ENCODE assay signal across 21 cellular contexts in the genomic region with DNA sequence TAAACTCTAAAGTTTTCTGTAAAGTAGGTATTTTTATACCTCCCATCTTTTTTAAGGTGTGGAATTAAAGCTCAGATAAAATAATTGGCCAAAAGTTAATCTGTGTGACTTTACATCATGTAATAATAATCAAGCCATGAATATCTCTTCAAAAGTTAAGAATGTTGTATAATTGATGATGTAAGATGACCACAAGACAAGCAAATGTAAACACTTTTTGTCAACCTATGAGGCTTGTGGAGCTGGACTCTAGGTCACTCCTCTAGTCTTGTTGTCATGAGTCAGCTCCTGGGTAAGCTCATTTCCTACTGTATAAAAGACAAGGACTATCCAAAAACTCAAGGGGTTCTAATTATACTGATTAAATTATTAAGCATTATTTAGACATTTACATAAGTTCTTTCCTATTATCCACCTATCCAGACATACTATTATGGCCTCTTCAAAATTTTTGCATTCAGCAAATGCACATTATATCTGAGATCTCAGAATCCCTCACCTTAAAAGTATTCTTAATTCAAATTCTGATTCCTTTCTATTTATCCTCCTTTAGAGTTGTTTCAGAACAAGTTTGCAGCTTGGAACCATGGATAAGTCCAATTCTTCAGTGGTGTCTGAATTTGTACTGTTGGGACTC. TPM values are rescaled to one million over a fixed set of nuclear protein-coding genes. Genes with fewer than 3 reads are reported as not detected.
DNase-seq lines count a peak whose midpoint lies in the region; ATAC-seq and TF ChIP-seq lines count a peak whose summit lies in the region.
"Had no signal": no experiment of that assay in that cellular context is flagged by ENCODE, and none has a peak within 500 bp of the region (broad histone marks: within the 10 kb centered on the region; RNA-seq: fewer than 3 reads in every experiment).

A gene with protein sequence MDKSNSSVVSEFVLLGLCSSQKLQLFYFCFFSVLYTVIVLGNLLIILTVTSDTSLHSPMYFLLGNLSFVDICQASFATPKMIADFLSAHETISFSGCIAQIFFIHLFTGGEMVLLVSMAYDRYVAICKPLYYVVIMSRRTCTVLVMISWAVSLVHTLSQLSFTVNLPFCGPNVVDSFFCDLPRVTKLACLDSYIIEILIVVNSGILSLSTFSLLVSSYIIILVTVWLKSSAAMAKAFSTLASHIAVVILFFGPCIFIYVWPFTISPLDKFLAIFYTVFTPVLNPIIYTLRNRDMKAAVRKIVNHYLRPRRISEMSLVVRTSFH (plus strand): TSS at position 587 of the 637 bp plus-strand sequence. CDS start 0 bp downstream, at position 587.

- ATAC-seq in GM18907 (IDR thresholded peaks at IDR 0.05; ENCODE audit: unreplicated experiment) (no peak), HG03025 (IDR thresholded peaks at IDR 0.05; ENCODE audit: low FRiP score, unreplicated experiment) (no peak)
- ATAC-seq: HCT116 had no signal

- no peaks in the 10 kb centered on the region for H3K4me1 ChIP-seq in iPS-20b (ENCODE audit: insufficient read depth, low read length)
- H3K4me1 ChIP-seq: BE2C had no signal

- in situ Hi-C loops in GM13976 (cut with MboI; ENCODE audit: low sequenced_read_pairs, unreplicated experiment), result no loop called here

- no peaks in the 10 kb centered on the region for H3K27me3 ChIP-seq in iPS-20b (ENCODE audit: insufficient read depth, low read length)
- H3K27me3 ChIP-seq: BE2C had no signal

- H3K36me3 ChIP-seq in iPS-20b (ENCODE audit: insufficient read depth, low read depth, low read length), result no peaks in the 10 kb centered on the region
- H3K36me3 ChIP-seq: BE2C had no signal

- peaks cover 93% of the 10 kb centered on the region for H3K9me3 ChIP-seq in iPS-20b (ENCODE audit: insufficient read depth, low read depth, low read length)
- H3K9me3 ChIP-seq: BE2C had no signal

- no peak for TF ChIP-seq CTCF in GM13976 (IDR thresholded peaks at IDR 0.05; ENCODE audit: borderline replicate concordance, control extremely low read depth, extremely low read depth, insufficient read depth, missing control alignments)

- peak; percentile 2 for DNase-seq in HT1080 (ENCODE audit: low read depth)
- DNase-seq in OCI-M1 (lab: John Stamatoyannopoulos, UW), result peak; percentile 2
- DNase-seq in SW480 (ENCODE audit: low spot score), result peak; percentile 11
- DNase-seq in GM13976 (ENCODE audit: low spot score), result no peak
- DNase-seq in HCEC 1CT, result no peak
- DNase-seq: ACHN; BE2C; C1 segment of cervical spinal cord; CD4-positive, CD25-positive, alpha-beta regulatory T cell; CD8-positive, alpha-beta memory T cell; COR-L47; DMS 273 treated with DMSO at 0.1 percent for 48 hours; DMS53; DND-41; GM23248; HFFc6 had no signal

- no peak within 1 kb of the TSS for H3K27ac ChIP-seq in iPS-20b (ENCODE audit: low read length)
- H3K27ac ChIP-seq: GM23248, KMS-11 had no signal

- H3K9ac ChIP-seq in iPS-20b (ENCODE audit: low read depth, low read length), result no peak within 1 kb of the TSS
- H3K9ac ChIP-seq: GM23248, KMS-11 had no signal

- H3K4me3 ChIP-seq in iPS-20b (ENCODE audit: low read length), result peak within 1 kb of the TSS; percentile 17; the same call in 1 of the 2 replicates
- H3K4me3 ChIP-seq: GM23248 had no signal

RNA-seq across cellular contexts. Expression of the gene that starts here (rescaled TPM):
- not detected in 2 replicates for total RNA-seq in HT1080 (2014; rRNA removed; shearing (Covaris generic))
- not detected in 2 replicates for polyA plus RNA-seq in HT1080 (2015; cell fraction: cytosol; rRNA removed)
- polyA plus RNA-seq in HT1080 (2015; cell fraction: nucleus; rRNA removed), result not detected in 2 replicates
- total RNA-seq: CD4-positive, CD25-positive, alpha-beta regulatory T cell; CD8-positive, alpha-beta memory T cell; GM23248; HFFc6 had no signal
- polyA plus RNA-seq: CD4-positive, CD25-positive, alpha-beta regulatory T cell; CD8-positive, alpha-beta memory T cell; GM23248 had no signal

Comparison
In these comparisons a context has a peak if more than half of its experiments do, and no peak if none do; other contexts are left out.
1. Peak in DNase-seq in HT1080; RNA of the gene not detected or under 1 TPM.
2. DNase-seq: peak in OCI-M1 (single experiment) and SW480 (single experiment); none in GM13976 (single experiment) and HCEC 1CT (single experiment).